In the genomic region with DNA sequence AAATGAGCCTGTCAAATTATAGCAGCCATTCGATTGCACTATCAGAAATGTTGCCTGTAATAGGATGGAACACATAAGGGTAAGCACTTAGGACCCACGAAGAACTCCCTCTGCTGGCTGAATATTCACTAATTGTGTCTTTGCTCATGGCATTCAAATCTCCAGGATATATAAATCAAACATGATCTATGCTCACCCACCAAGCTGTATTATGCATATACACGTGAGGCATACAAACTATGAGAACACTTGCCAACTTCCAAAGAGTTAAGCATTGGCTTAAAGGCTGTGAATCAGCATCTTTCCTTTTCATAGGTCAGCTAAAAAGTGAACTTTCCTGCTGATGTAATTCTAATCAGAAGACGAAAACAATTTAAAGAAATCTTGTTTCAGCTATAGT, we compare ENCODE assay signal across 8 cellular contexts. TPM values are rescaled to one million over a fixed set of nuclear protein-coding genes. Genes with fewer than 3 reads are reported as not detected.
DNase-seq lines count a peak whose midpoint lies in the region; ATAC-seq and TF ChIP-seq lines count a peak whose summit lies in the region.
"Had no signal": no experiment of that assay in that cellular context is flagged by ENCODE, and none has a peak within 500 bp of the region (broad histone marks: within the 10 kb centered on the region; RNA-seq: fewer than 3 reads in every experiment).

No MANE protein-coding gene starts in this region.

- TF ChIP-seq CTCF in HL-60 (IDR thresholded peaks at IDR 0.05; ENCODE audit: insufficient read depth, low read length) = peak; percentile 8
- peak; percentile 64 for TF ChIP-seq CTCF in choroid plexus epithelial cell (conservative IDR thresholded peaks at IDR 0.05; ENCODE audit: low read depth, low read length)

- DNase-seq in HL-60 (ENCODE audit: low read depth in 1 of 2, low spot score in 1 of 2) (no peak), NCI-H446 treated with DMSO at 0.1 percent for 48 hours (lab: John Stamatoyannopoulos, UW) (peak; percentile 44), choroid plexus epithelial cell (ENCODE audit: low read depth) (peak; percentile 72), neuronal stem cell (ENCODE audit: low spot score) (peak; percentile 9)

- H3K9ac ChIP-seq in neuronal stem cell (ENCODE audit: low read depth, low read length, poor library complexity) = no peak overlapping the region

- H4K8ac ChIP-seq in neuronal stem cell (ENCODE audit: low read depth, low read length) = no peak overlapping the region

- H3K23ac ChIP-seq in neuronal stem cell (ENCODE audit: low read depth, low read length, poor library complexity) = no peak overlapping the region

- no peak overlapping the region for H2BK15ac ChIP-seq in neuronal stem cell (ENCODE audit: low read length)

- H4K91ac ChIP-seq in neuronal stem cell (ENCODE audit: low read depth, low read length, poor library complexity) = no peak overlapping the region

- no peak overlapping the region for H2AK5ac ChIP-seq in neuronal stem cell (ENCODE audit: low read depth, low read length)

- H3K14ac ChIP-seq in neuronal stem cell (ENCODE audit: low read length) = no peak overlapping the region

- H2AFZ ChIP-seq in neuronal stem cell (ENCODE audit: low read length) = no peak overlapping the region

- no peaks in the 10 kb centered on the region for H3K27me3 ChIP-seq in HL-60 (ENCODE audit: insufficient read depth, poor library complexity, severe bottlenecking)
- no peaks in the 10 kb centered on the region for H3K27me3 ChIP-seq in neuronal stem cell (ENCODE audit: control insufficient read depth in 3 of 3, insufficient read depth in 3 of 3, low read depth in 1 of 3, low read length in 3 of 3)

- no peaks in the 10 kb centered on the region for H3K4me1 ChIP-seq in neuronal stem cell (ENCODE audit: control insufficient read depth in 2 of 2, insufficient read depth in 1 of 2, low read depth in 1 of 2, low read length in 2 of 2)

- no peak overlapping the region for H3K4ac ChIP-seq in neuronal stem cell (ENCODE audit: low read length)

- no CpG with 5 or more reads among the region's 4 CpGs for WGBS in neuronal stem cell (ENCODE audit: extremely low coverage in 2 of 2, insufficient read length in 2 of 2, insufficient replicate concordance in 1 of 2), 2 donors

- no peak overlapping the region for H3K27ac ChIP-seq in HL-60 (replicated peaks)
- H3K27ac ChIP-seq in neuronal stem cell (replicated peaks; ENCODE audit: low read length) = no peak overlapping the region

- H3K18ac ChIP-seq in neuronal stem cell (ENCODE audit: low read length) = no peak overlapping the region

- no peaks in the 10 kb centered on the region for H3K9me3 ChIP-seq in neuronal stem cell (replicated peaks in 1 of 2; ENCODE audit: control insufficient read depth in 2 of 2, insufficient read depth in 1 of 2, low read depth in 1 of 2, low read length in 2 of 2)

- H3K4me3 ChIP-seq in HL-60 (replicated peaks; ENCODE audit: insufficient read depth, low read length) = no peak overlapping the region
- no peak overlapping the region for H3K4me3 ChIP-seq in choroid plexus epithelial cell (ENCODE audit: low read depth, low read length)
- H3K4me3 ChIP-seq in neuronal stem cell (ENCODE audit: low read length in 2 of 2) = no peak overlapping the region

- H3K4me2 ChIP-seq in neuronal stem cell (ENCODE audit: insufficient read depth, low read length, poor library complexity, severe bottlenecking) = no peak overlapping the region

- H3K36me3 ChIP-seq in neuronal stem cell (replicated peaks in 1 of 2; ENCODE audit: control insufficient read depth in 2 of 2, insufficient read depth in 2 of 2, low read length in 2 of 2) = no peaks in the 10 kb centered on the region

- H2BK5ac ChIP-seq in neuronal stem cell (ENCODE audit: low read length) = no peak overlapping the region

- ATAC-seq in GM19328 (IDR thresholded peaks at IDR 0.05; ENCODE audit: unreplicated experiment) (no peak), GM18498 (IDR thresholded peaks at IDR 0.05; ENCODE audit: unreplicated experiment) (no peak), HG03571 (IDR thresholded peaks at IDR 0.05; ENCODE audit: unreplicated experiment) (no peak)

- H3K79me1 ChIP-seq in neuronal stem cell (ENCODE audit: low read depth, low read length) = no peaks in the 10 kb centered on the region

- H2BK12ac ChIP-seq in neuronal stem cell (ENCODE audit: low read length) = no peak overlapping the region

- H2BK120ac ChIP-seq in neuronal stem cell (ENCODE audit: low read depth, low read length) = no peak overlapping the region

RNA-seq across cellular contexts. Expression of gene TMPRSS15, which starts 34.5 kb away (rescaled TPM):
- polyA plus RNA-seq in neuronal stem cell (2013, experiment 1 of 2) = not detected
- not detected for polyA plus RNA-seq in neuronal stem cell (2013, experiment 2 of 2)
- polyA plus RNA-seq: urinary bladder had no signal

Comparison
In these comparisons a context has a peak if more than half of its experiments do, and no peak if none do; other contexts are left out.
1. DNase-seq: peak in NCI-H446 treated with DMSO at 0.1 percent for 48 hours (single experiment), choroid plexus epithelial cell (single experiment) and neuronal stem cell (single experiment); none in HL-60 (0 of 2).